Comparison of ENCODE assay signal across 8 cellular contexts in the genomic region with DNA sequence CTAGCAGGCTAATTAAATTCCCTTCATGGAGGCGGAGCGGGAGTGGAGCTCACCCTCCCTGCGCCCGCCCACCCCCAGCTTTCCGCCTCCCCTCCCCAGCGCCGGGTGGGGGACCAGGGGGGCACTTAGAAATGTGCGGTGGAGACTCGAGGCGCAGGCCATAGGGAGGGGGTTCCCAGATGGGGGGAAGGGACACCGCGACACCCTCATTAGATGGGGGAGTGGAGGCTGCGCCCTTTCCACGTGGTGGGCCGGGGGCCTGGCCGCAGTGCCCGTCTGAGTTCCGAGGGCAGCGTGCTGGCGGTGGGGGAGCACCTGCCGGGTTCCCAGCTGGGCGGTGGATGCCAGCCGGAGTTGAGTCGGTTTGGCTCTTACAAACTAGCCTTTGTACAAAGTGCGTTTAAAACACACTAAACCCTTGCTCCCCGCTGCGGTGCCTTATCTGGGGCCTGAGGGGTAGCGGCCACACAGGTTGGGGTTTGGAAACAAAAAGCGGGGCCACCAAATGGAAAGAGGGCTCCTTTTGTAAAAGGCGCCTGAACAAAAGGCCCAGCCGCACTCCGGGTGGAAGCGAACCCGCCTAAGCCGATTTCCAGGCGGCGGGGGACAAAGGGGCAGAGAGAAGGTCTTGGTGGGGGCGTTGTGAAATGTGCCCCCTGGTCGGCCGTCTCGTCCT. TPM values are rescaled to one million over a fixed set of nuclear protein-coding genes. Genes with fewer than 3 reads are reported as not detected.
DNase-seq lines count a peak whose midpoint lies in the region; ATAC-seq, FAIRE-seq and TF ChIP-seq lines count a peak whose summit lies in the region.

No MANE protein-coding gene starts in this region.

- H3K9me3 ChIP-seq in keratinocyte (ENCODE audit: control insufficient read depth, low read depth, low read length) (no peaks in the 10 kb centered on the region), tibial artery (no peaks in the 10 kb centered on the region)

- dilution Hi-C loops in keratinocyte (cut with MboI; ENCODE audit: extremely low pct_ligation_motif_present, low sequenced_read_pairs) = no loop called here

- POLR2A ChIA-PET in activated CD4-positive, alpha-beta T cell treated with anti-CD3 and anti-CD28 coated beads, Interleukin-2, amount 10 ng/mL, durations not matched to agents 7 days and 5 days (lab: Charles Lee) = no interaction called here

- H3K4me3 ChIP-seq in keratinocyte (ENCODE audit: control insufficient read depth in 2 of 3, extremely low read depth in 1 of 3, insufficient read depth in 2 of 3, low read depth in 1 of 3, low read length in 3 of 3) (peak overlapping the region; percentile 44 to 67 (median 62)), tibial artery (peak overlapping the region; percentile 65 to 85)

- no peaks in the 10 kb centered on the region for H3K9me3 Mint-ChIP-seq in activated CD4-positive, alpha-beta T cell treated with anti-CD3 and anti-CD28 coated beads, Interleukin-2, amount 10 ng/mL, durations not matched to agents 7 days and 5 days

- no peak for DNase-seq in activated CD4-positive, alpha-beta T cell treated with anti-CD3 and anti-CD28 coated beads, Interleukin-2, amount 10 ng/mL, durations not matched to agents 7 days and 5 days
- no peak for DNase-seq in activated CD4-positive, alpha-beta T cell treated with anti-CD3 and anti-CD28 coated beads, Interleukin-2, amount 50 U/mL, for 1 hour
- peak; percentile 68 for DNase-seq in activated CD8-positive, alpha-beta memory T cell treated with anti-CD3 and anti-CD28 coated beads for 24 hours
- DNase-seq in keratinocyte (ENCODE audit: low read depth, low spot score) (no peak), tibial artery (no peak), Kasumi-1 (lab: John Stamatoyannopoulos, UW) (no peak), left colon (no peak)

- CTCF ChIA-PET in activated CD4-positive, alpha-beta T cell treated with anti-CD3 and anti-CD28 coated beads, Interleukin-2, amount 10 ng/mL, durations not matched to agents 7 days and 5 days (lab: Charles Lee) = interaction anchor here (1.1 to 6.8 kb wide), 4 partner anchors 9 to 194 kb away, joined by 3 to 55 read pairs (median 8); no protein-coding TSS in a partner anchor

- peak overlapping the region; percentile 81 for H3K4me2 ChIP-seq in keratinocyte (ENCODE audit: control insufficient read depth, extremely low read depth, insufficient read depth, low read depth, low read length)

- peaks cover 5% of the 10 kb centered on the region for H3K79me2 ChIP-seq in keratinocyte (ENCODE audit: control insufficient read depth, insufficient read depth, low read length)

- H3K27ac Mint-ChIP-seq in activated CD4-positive, alpha-beta T cell treated with anti-CD3 and anti-CD28 coated beads, Interleukin-2, amount 10 ng/mL, durations not matched to agents 7 days and 5 days = no peak overlapping the region

- H3K4me3 Mint-ChIP-seq in activated CD4-positive, alpha-beta T cell treated with anti-CD3 and anti-CD28 coated beads, Interleukin-2, amount 10 ng/mL, durations not matched to agents 7 days and 5 days = peak overlapping the region; percentile 36

- no peaks in the 10 kb centered on the region for H3K27me3 ChIP-seq in keratinocyte (ENCODE audit: control insufficient read depth, extremely low read depth, insufficient read depth, low read length)
- H3K27me3 ChIP-seq in tibial artery = no peaks in the 10 kb centered on the region

- no peak for FAIRE-seq in keratinocyte (lab: Jason Lieb, UNC)

- TF ChIP-seq CTCF in keratinocyte (optimal IDR thresholded peaks at IDR 0.05 in 1 of 3, IDR thresholded peaks at IDR 0.05 in 1 of 3, conservative IDR thresholded peaks at IDR 0.05 in 1 of 3; ENCODE audit: extremely low read depth in 1 of 3, insufficient read depth in 2 of 3, low read length in 3 of 3) = no peak
- no peak for TF ChIP-seq CTCF in tibial artery (IDR thresholded peaks at IDR 0.05)

- H3K4me1 Mint-ChIP-seq in activated CD4-positive, alpha-beta T cell treated with anti-CD3 and anti-CD28 coated beads, Interleukin-2, amount 10 ng/mL, durations not matched to agents 7 days and 5 days = peaks cover 43% of the 10 kb centered on the region

- H3K9ac ChIP-seq in keratinocyte (ENCODE audit: control insufficient read depth, extremely low read depth, insufficient read depth, low read length) = peak overlapping the region; percentile 79

- H3K27me3 Mint-ChIP-seq in activated CD4-positive, alpha-beta T cell treated with anti-CD3 and anti-CD28 coated beads, Interleukin-2, amount 10 ng/mL, durations not matched to agents 7 days and 5 days = peaks cover 17% of the 10 kb centered on the region

- H3K27ac ChIP-seq in keratinocyte (ENCODE audit: control insufficient read depth, insufficient read depth, low read length) = peak overlapping the region; percentile 89
- H3K27ac ChIP-seq in tibial artery = peak overlapping the region; percentile 96 to 98

- H3K9me1 ChIP-seq in keratinocyte (ENCODE audit: control insufficient read depth, extremely low read depth, insufficient read depth, low read length) = no peaks in the 10 kb centered on the region

- ATAC-seq in esophagus mucosa (no peak), left colon (no peak)

- H3K36me3 ChIP-seq in keratinocyte (ENCODE audit: control insufficient read depth in 2 of 2, extremely low read depth in 1 of 2, insufficient read depth in 2 of 2, low read length in 2 of 2) (peaks cover 0 to 2% of the 10 kb centered on the region in 2 experiments), tibial artery (no peaks in the 10 kb centered on the region)

- peaks cover 17% of the 10 kb centered on the region for H4K20me1 ChIP-seq in keratinocyte (ENCODE audit: control insufficient read depth, extremely low read depth, insufficient read depth, low read length)

- intact Hi-C loops in tibial artery (cut with DNase I; ENCODE audit: low total_unique reads) = loop anchor here (5.0 to 10.0 kb wide), 3 partner anchors 57 to 292 kb away; no protein-coding TSS in a partner anchor
- intact Hi-C loops in left colon (cut with DNase I, micrococcal nuclease) = no loop called here

- peak overlapping the region; percentile 62 for H2AFZ ChIP-seq in keratinocyte (ENCODE audit: control insufficient read depth, low read length)

- no peaks in the 10 kb centered on the region for H3K36me3 Mint-ChIP-seq in activated CD4-positive, alpha-beta T cell treated with anti-CD3 and anti-CD28 coated beads, Interleukin-2, amount 10 ng/mL, durations not matched to agents 7 days and 5 days (ENCODE audit: low read depth)

- H3K4me1 ChIP-seq in keratinocyte (ENCODE audit: control insufficient read depth, extremely low read depth, insufficient read depth, low read length) (peaks cover 41% of the 10 kb centered on the region), tibial artery (peaks cover 5 to 76% (median 45%) of the 10 kb centered on the region in 4 donors)

RNA-seq across cellular contexts. Expression of gene GSE1, which starts 1.4 kb away (rescaled TPM):
- 10 to 100 TPM; 25.7 to 27.3 TPM for total RNA-seq in activated CD4-positive, alpha-beta T cell treated with anti-CD3 and anti-CD28 coated beads, Interleukin-2, amount 10 ng/mL, durations not matched to agents 7 days and 5 days
- 4.3 to 6.2 TPM (median 5.0 TPM) in 3 replicates for polyA plus RNA-seq in keratinocyte
- 16.7 TPM for polyA plus RNA-seq in keratinocyte (2011; ENCODE audit: low read depth)
- 5.7 and 5.8 TPM in 2 replicates for polyA plus RNA-seq in keratinocyte (2011; cell fraction: cytosol; rRNA removed)
- polyA plus RNA-seq in keratinocyte (2011; cell fraction: nucleus; rRNA removed) = 25.5 and 27.8 TPM in 2 replicates
- 5.8 and 16.8 TPM in 2 replicates for polyA plus RNA-seq in keratinocyte (2012; ENCODE audit: low replicate concordance)
- 6.8 to 9.9 TPM (median 9.3 TPM) in 3 replicates for polyA minus RNA-seq in keratinocyte
- polyA minus RNA-seq in keratinocyte (2011; cell fraction: cytosol; rRNA and poly(A)+ RNA removed) = 11.3 TPM
- polyA minus RNA-seq in keratinocyte (2011; cell fraction: nucleus; rRNA and poly(A)+ RNA removed) = 22.2 and 29.6 TPM in 2 replicates
- 23.9 TPM for total RNA-seq in esophagus mucosa
- total RNA-seq in left colon = 100 to 1,000 TPM in 1 of 2 donors, 10 to 100 TPM in 1; 94.7 to 110 TPM
